8 cellular contexts compared by ENCODE assay signal in genomic region chr19:50414850-50415660, GRCh38.
DNase-seq lines count a peak whose midpoint lies in the region; ATAC-seq and TF ChIP-seq lines count a peak whose summit lies in the region.

No MANE protein-coding gene starts in this region.

- peak; percentile 61 for ATAC-seq in central memory CD8-positive, alpha-beta T cell (replicated peaks; ENCODE audit: extremely low read depth, poor library complexity, severe bottlenecking)

- H3K27ac Mint-ChIP-seq in central memory CD8-positive, alpha-beta T cell (ENCODE audit: low read depth), result no peak overlapping the region

- no peaks in the 10 kb centered on the region for H3K9me3 Mint-ChIP-seq in central memory CD8-positive, alpha-beta T cell

- H3K36me3 Mint-ChIP-seq in central memory CD8-positive, alpha-beta T cell (ENCODE audit: insufficient read depth), result peaks cover 2% of the 10 kb centered on the region

- peaks cover 16% of the 10 kb centered on the region for H3K27me3 Mint-ChIP-seq in central memory CD8-positive, alpha-beta T cell

- no peak overlapping the region for H3K4me3 Mint-ChIP-seq in central memory CD8-positive, alpha-beta T cell

- peak; percentile 54 for TF ChIP-seq POLR2A in GM19193 (IDR thresholded peaks at IDR 0.05; ENCODE audit: extremely low read depth, insufficient read depth, insufficient read length)

- DNase-seq in AG08396 (ENCODE audit: low spot score), result peak; percentile 92
- peak; percentile 75 for DNase-seq in KBM-7
- peak; percentile 60 for DNase-seq in activated CD4-positive, alpha-beta T cell treated with anti-CD3 and anti-CD28 coated beads for 1 hour
- peak; percentile 56 to 71 for DNase-seq in central memory CD8-positive, alpha-beta T cell (ENCODE audit: low spot score in 2 of 2)
- DNase-seq in left kidney (ENCODE audit: low read depth, low spot score), result peak; percentile 86
- DNase-seq in stimulated activated CD4-positive, alpha-beta T cell treated with anti-CD3 and anti-CD28 coated beads, TNF-alpha, amount 100 ng/mL, for 48 hours (ENCODE audit: low read depth in 3 of 3), result peak; percentile 61 to 77 (median 68)
- DNase-seq in NCI-H1092 (lab: John Stamatoyannopoulos, UW), result no peak

- peaks cover 10% of the 10 kb centered on the region for H3K4me1 Mint-ChIP-seq in central memory CD8-positive, alpha-beta T cell

- in situ Hi-C loops in KBM-7 (cut with MboI; ENCODE audit: low pct_unique_long_range_greater_than_20kb, low sequenced_read_pairs), result no loop called here
